9 cellular contexts compared by ENCODE assay signal in genomic region chr6:41536884-41537347, GRCh38. TPM values are rescaled to one million over a fixed set of nuclear protein-coding genes. Genes with fewer than 3 reads are reported as not detected.
DNase-seq lines count a peak whose midpoint lies in the region; ATAC-seq, FAIRE-seq and TF ChIP-seq lines count a peak whose summit lies in the region.
"Had no signal": no experiment of that assay in that cellular context is flagged by ENCODE, and none has a peak within 500 bp of the region (broad histone marks: within the 10 kb centered on the region; RNA-seq: fewer than 3 reads in every experiment).

No MANE protein-coding gene starts in this region.

- no peaks in the 10 kb centered on the region for H3K9me3 ChIP-seq in small intestine (ENCODE audit: control insufficient read depth, low read depth)
- H3K9me3 ChIP-seq: thoracic aorta had no signal

- peaks cover 0 to 3% of the 10 kb centered on the region in 2 donors for H3K4me1 ChIP-seq in small intestine (ENCODE audit: control insufficient read depth in 2 of 2, insufficient read depth in 1 of 2, low read depth in 1 of 2, low read length in 1 of 2)

- no peaks in the 10 kb centered on the region for H3K27me3 ChIP-seq in small intestine (ENCODE audit: control insufficient read depth in 2 of 2, insufficient read depth in 2 of 2, low read length in 2 of 2)

- TF ChIP-seq CTCF in LNCaP clone FGC (IDR thresholded peaks at IDR 0.05; ENCODE audit: control insufficient read depth, extremely low read depth, insufficient read depth) = no peak

- DNase-seq in LNCaP clone FGC (ENCODE audit: low read depth) = peak; percentile 85
- DNase-seq in NCI-H69 (lab: John Stamatoyannopoulos, UW) = peak; percentile 99
- DNase-seq in epithelial cell of prostate (ENCODE audit: low read depth, low spot score) = peak; percentile 48
- peak; percentile 82 for DNase-seq in small intestine
- DNase-seq in NOMO-1 treated with dmso at 0.1 percent for 144 hours (lab: John Stamatoyannopoulos, UW; ENCODE audit: unreplicated experiment) = no peak

- H3K4me3 ChIP-seq in LNCaP clone FGC (ENCODE audit: low read depth, low read length) = peak overlapping the region; percentile 22
- H3K4me3 ChIP-seq in small intestine (ENCODE audit: low read depth in 1 of 2, low read length in 2 of 2) = no peak overlapping the region
- H3K4me3 ChIP-seq: thoracic aorta had no signal

- no peaks in the 10 kb centered on the region for H3K36me3 ChIP-seq in small intestine (ENCODE audit: control insufficient read depth in 2 of 2, insufficient read depth in 2 of 2, low read length in 2 of 2)
- H3K36me3 ChIP-seq: thoracic aorta had no signal

- WGBS in small intestine, 3 donors = 3 to 38% (median 28%) methylated on average over 15 of the region's 15 CpGs

- no peak for ATAC-seq in HG03159 (IDR thresholded peaks at IDR 0.05; ENCODE audit: unreplicated experiment)
- ATAC-seq in GM21528 (IDR thresholded peaks at IDR 0.05; ENCODE audit: low FRiP score, unreplicated experiment) = no peak
- ATAC-seq in GM18867 (IDR thresholded peaks at IDR 0.05; ENCODE audit: unreplicated experiment) = no peak

- no peak overlapping the region for H3K27ac ChIP-seq in epithelial cell of prostate
- H3K27ac ChIP-seq in small intestine (ENCODE audit: low read depth in 1 of 2, low read length in 1 of 2) = peak overlapping the region in 1 of 2 donors; percentile 28
- H3K27ac ChIP-seq: thoracic aorta had no signal

- FAIRE-seq in small intestine (lab: Jason Lieb, UNC) = no peak

RNA-seq across cellular contexts. Expression of gene FOXP4, which starts 9.3 kb away (rescaled TPM):
- polyA plus RNA-seq in small intestine = 10 to 100 TPM; 13.8 to 18.5 (median 14.3) TPM
